ENCODE assay signal across 2 cellular contexts in the genomic region with DNA sequence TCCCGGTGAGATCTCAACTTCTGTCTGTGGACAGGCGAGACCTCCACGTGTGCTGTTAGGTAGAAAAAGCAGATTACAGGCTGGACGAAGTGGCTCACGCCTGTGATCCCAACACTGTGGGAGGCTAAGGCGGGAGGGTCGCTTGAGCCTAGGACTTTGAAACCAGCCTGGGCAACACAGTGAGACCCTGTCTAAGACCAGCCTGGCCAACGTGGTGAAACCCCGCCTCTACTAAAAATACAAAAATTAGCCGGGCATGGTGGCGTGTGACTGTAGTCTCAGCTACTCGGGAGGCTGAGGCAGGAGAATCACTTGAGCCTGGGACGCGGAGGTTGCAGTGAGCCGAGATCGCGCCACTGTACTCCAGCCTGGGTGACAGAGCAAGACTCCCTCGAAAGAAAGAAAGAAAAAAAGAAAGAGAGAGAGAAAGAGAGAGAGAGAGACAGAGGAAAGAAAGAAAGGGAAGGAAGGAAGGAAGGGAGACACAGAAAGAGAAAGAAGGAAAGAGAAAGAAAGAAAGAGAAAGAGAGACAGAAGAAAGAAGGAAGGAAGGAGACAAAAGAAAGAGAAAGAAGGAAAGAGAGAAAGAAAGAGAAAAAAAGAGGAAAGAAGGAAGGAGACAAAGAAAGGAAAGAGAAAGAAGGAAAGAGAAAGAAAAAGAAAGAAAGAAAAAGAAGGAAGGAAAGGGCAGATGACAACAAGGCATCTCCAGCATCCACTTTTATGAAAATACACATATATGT.
TF ChIP-seq lines count a peak whose summit lies in the region.

No MANE protein-coding gene starts in this region.

TF ChIP-seq in HEK293, 187 proteins besides CTCF, POLR2A, EP300 and RAD21:
- TF ChIP-seq, protein P1, sequence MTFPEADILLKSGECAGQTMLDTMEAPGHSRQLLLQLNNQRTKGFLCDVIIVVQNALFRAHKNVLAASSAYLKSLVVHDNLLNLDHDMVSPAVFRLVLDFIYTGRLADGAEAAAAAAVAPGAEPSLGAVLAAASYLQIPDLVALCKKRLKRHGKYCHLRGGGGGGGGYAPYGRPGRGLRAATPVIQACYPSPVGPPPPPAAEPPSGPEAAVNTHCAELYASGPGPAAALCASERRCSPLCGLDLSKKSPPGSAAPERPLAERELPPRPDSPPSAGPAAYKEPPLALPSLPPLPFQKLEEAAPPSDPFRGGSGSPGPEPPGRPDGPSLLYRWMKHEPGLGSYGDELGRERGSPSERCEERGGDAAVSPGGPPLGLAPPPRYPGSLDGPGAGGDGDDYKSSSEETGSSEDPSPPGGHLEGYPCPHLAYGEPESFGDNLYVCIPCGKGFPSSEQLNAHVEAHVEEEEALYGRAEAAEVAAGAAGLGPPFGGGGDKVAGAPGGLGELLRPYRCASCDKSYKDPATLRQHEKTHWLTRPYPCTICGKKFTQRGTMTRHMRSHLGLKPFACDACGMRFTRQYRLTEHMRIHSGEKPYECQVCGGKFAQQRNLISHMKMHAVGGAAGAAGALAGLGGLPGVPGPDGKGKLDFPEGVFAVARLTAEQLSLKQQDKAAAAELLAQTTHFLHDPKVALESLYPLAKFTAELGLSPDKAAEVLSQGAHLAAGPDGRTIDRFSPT (tag by site-specific recombination; IDR thresholded peaks at IDR 0.05) = no peak
- TF ChIP-seq PRDM1 (tag by site-specific recombination; IDR thresholded peaks at IDR 0.05) (peak; percentile 89), ZNF302 (tag by site-specific recombination; IDR thresholded peaks at IDR 0.05; ENCODE audit: low read depth) (no peak), ZNF366 (tag by site-specific recombination; conservative IDR thresholded peaks at IDR 0.05) (peak; percentile 98)

TF ChIP-seq in K562, 482 proteins besides CTCF, POLR2A, EP300 and RAD21:
- TF ChIP-seq ARID2 (IDR thresholded peaks at IDR 0.05) (peak; percentile 12; the same call in 1 of the 2 replicates), CEBPG (CRISPR knock-in tag; IDR thresholded peaks at IDR 0.05) (no peak), CEBPG (tag; conservative IDR thresholded peaks at IDR 0.05 in 1 of 2, IDR thresholded peaks at IDR 0.05 in 1 of 2) (no peak), HDAC1 (IDR thresholded peaks at IDR 0.05) (peak in 1 of 2 experiments; percentile 42; a peak in 2 of 4 replicates), HLTF (IDR thresholded peaks at IDR 0.05) (peak; percentile 72; the same call in 1 of the 2 replicates), PHB2 (IDR thresholded peaks at IDR 0.05; ENCODE audit: low read depth) (peak; percentile 41; the same call in 1 of the 2 replicates), ARHGAP35 (IDR thresholded peaks at IDR 0.05; ENCODE audit: partially characterized antibody) (peak; percentile 54), SRSF3 (IDR thresholded peaks at IDR 0.05; ENCODE audit: insufficient read depth, low read length) (no peak), ARID1B (IDR thresholded peaks at IDR 0.05) (no peak), MTA1 (IDR thresholded peaks at IDR 0.05; ENCODE audit: borderline replicate concordance) (peak; percentile 55; the same call in 1 of the 2 replicates), MTA2 (IDR thresholded peaks at IDR 0.05; ENCODE audit: low read depth) (peak; percentile 15; the same call in 1 of the 2 replicates), SMARCA5 (IDR thresholded peaks at IDR 0.05) (0 out of 2 replicates have a peak, but pooled peaks have one; percentile 29), THRAP3 (IDR thresholded peaks at IDR 0.05; ENCODE audit: borderline replicate concordance) (peak; percentile 73; the same call in 1 of the 2 replicates)
- TF ChIP-seq, protein P2, sequence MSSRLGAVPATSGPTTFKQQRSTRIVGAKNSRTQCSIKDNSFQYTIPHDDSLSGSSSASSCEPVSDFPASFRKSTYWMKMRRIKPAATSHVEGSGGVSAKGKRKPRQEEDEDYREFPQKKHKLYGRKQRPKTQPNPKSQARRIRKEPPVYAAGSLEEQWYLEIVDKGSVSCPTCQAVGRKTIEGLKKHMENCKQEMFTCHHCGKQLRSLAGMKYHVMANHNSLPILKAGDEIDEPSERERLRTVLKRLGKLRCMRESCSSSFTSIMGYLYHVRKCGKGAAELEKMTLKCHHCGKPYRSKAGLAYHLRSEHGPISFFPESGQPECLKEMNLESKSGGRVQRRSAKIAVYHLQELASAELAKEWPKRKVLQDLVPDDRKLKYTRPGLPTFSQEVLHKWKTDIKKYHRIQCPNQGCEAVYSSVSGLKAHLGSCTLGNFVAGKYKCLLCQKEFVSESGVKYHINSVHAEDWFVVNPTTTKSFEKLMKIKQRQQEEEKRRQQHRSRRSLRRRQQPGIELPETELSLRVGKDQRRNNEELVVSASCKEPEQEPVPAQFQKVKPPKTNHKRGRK (tag; IDR thresholded peaks at IDR 0.05) = peak; percentile 88
